13 cellular contexts compared by ENCODE assay signal in the genomic region with DNA sequence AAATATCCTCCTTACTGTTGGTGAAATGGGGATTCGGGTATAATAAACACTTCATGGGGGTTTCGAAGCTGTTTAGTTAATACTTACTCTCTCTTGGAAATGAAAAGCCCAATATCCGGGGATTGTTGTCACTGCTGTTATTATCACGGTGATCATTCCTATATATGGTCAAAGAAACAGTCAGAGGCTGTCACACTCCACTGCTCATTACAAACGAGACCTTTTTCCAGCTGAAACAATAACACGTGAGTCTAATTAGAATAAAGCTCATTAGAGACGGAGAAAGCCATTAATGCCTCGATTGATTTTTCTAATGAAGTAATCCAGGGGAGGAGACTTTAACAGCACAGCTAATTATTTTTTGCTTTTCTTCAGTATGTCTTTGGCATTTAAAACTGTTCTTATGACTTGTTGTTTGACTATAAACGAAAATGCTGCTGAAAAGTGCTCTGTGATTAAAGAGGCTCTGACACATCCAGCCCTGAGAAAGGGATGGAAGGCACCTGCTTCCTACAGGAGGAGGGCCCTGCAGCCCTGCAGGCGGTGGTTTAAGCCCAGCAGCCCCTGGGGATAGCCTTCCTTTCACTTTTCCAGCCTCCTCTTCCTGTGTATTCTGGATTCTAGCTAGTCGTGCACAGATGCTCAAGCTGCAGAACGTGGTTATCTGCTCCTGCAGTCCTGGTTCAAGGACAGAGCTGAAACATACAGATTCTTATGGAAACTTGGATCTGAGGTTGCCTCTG.
DNase-seq lines count a peak whose midpoint lies in the region; ATAC-seq and TF ChIP-seq lines count a peak whose summit lies in the region.
"Had no signal": no experiment of that assay in that cellular context is flagged by ENCODE, and none has a peak within 500 bp of the region (broad histone marks: within the 10 kb centered on the region; RNA-seq: fewer than 3 reads in every experiment).

No MANE protein-coding gene starts in this region.

- no peak overlapping the region for H3K9ac ChIP-seq in GM23248

- intact Hi-C loops in esophagus squamous epithelium (cut with DNase I), result no loop called here

- H3K9me3 ChIP-seq in GM23248 (ENCODE audit: low read depth) (no peaks in the 10 kb centered on the region), esophagus squamous epithelium (no peaks in the 10 kb centered on the region)

- TF ChIP-seq POLR2A in esophagus squamous epithelium (IDR thresholded peaks at IDR 0.05), result no peak

- H3K9me2 ChIP-seq in GM23248 (ENCODE audit: insufficient read depth), result no peaks in the 10 kb centered on the region

- H3F3A ChIP-seq in GM23248 (ENCODE audit: insufficient read depth), result no peaks in the 10 kb centered on the region

- H3K36me3 ChIP-seq in GM23248 (ENCODE audit: low read depth) (no peaks in the 10 kb centered on the region), esophagus squamous epithelium (no peaks in the 10 kb centered on the region), H7 (replicated peaks; ENCODE audit: control insufficient read depth, insufficient read depth, low read length) (no peaks in the 10 kb centered on the region)

- in situ Hi-C loops in GM23248 (cut with MboI), result no loop called here

- H3K27ac ChIP-seq in GM23248, result no peak overlapping the region
- peak overlapping the region; percentile 47 to 83 (median 82) for H3K27ac ChIP-seq in esophagus squamous epithelium

- WGBS in GM23248 (ENCODE audit: low coverage in 1 of 2, low lambda C conversion rate in 2 of 2, missing lambda C conversion rate in 2 of 2), 2 experiments, result 34 to 36% methylated on average over 12 of the region's 12 CpGs
- 36 to 55% methylated on average over 12 of the region's 12 CpGs for WGBS in esophagus squamous epithelium, 2 donors

- TF ChIP-seq CTCF in esophagus squamous epithelium (IDR thresholded peaks at IDR 0.05), result no peak

- 0 out of 2 replicates have a peak, but pooled peaks cover 2% of the 10 kb centered on the region for H3K4me1 ChIP-seq in GM23248 (ENCODE audit: insufficient read depth)
- H3K4me1 ChIP-seq in esophagus squamous epithelium, result peaks cover 0 to 42% (median 21%) of the 10 kb centered on the region in 3 donors

- no peak overlapping the region for H3K4me2 ChIP-seq in GM23248 (ENCODE audit: unreplicated experiment)

- no peak overlapping the region for H3K4me3 ChIP-seq in GM23248
- H3K4me3 ChIP-seq in esophagus squamous epithelium, result peak overlapping the region in 1 of 4 donors; percentile 42
- H3K4me3 ChIP-seq in H7 (ENCODE audit: insufficient read depth, low read depth, low read length), result no peak overlapping the region

- no peaks in the 10 kb centered on the region for H4K20me1 ChIP-seq in GM23248 (ENCODE audit: insufficient read depth)

- ATAC-seq in GM18498 (IDR thresholded peaks at IDR 0.05; ENCODE audit: unreplicated experiment) (no peak), HG03442 (IDR thresholded peaks at IDR 0.05; ENCODE audit: unreplicated experiment) (no peak)
- ATAC-seq: activated naive CD4-positive, alpha-beta T cell treated with anti-CD3 and anti-CD28 coated beads, Interleukin-2, amount 50 U/mL, for 72 hours had no signal

- DNase-seq in GM23248, result no peak
- DNase-seq in NCI-H748 (lab: John Stamatoyannopoulos, UW; ENCODE audit: unreplicated experiment), result peak; percentile 47
- no peak for DNase-seq in esophagus squamous epithelium (lab: John Stamatoyannopoulos, UW)
- peak; percentile 87 for DNase-seq in renal cortical epithelial cell (ENCODE audit: low read depth)
- no peak for DNase-seq in H7
- DNase-seq in putamen (ENCODE audit: low spot score), result no peak
- DNase-seq: activated CD4-positive, alpha-beta T cell treated with anti-CD3 and anti-CD28 coated beads for 4 hours; DND-41; KG1; stimulated activated CD4-positive, alpha-beta T cell treated with anti-CD3 and anti-CD28 coated beads, Interleukin-2, amount 100 ng/mL, for 24 hours had no signal

- H3K27me3 ChIP-seq in GM23248 (replicated peaks; ENCODE audit: insufficient read depth), result no peaks in the 10 kb centered on the region
- no peaks in the 10 kb centered on the region for H3K27me3 ChIP-seq in esophagus squamous epithelium
- no peaks in the 10 kb centered on the region for H3K27me3 ChIP-seq in H7 (ENCODE audit: control insufficient read depth, insufficient read depth, low read length)

- peak overlapping the region; percentile 33 for H2AFZ ChIP-seq in GM23248

- no peaks in the 10 kb centered on the region for H3K79me2 ChIP-seq in GM23248 (ENCODE audit: insufficient read depth)

Comparison
In these comparisons a context has a peak if more than half of its experiments do, and no peak if none do; other contexts are left out.
1. DNase-seq: peak in NCI-H748 (single experiment) and renal cortical epithelial cell (single experiment); none in GM23248 (single experiment), esophagus squamous epithelium (single experiment), H7 (single experiment) and putamen (single experiment).